In genomic region chr21:31343680-31344480, GRCh38 we compare ENCODE assay signal across 8 cellular contexts. TPM values are rescaled to one million over a fixed set of nuclear protein-coding genes. Genes with fewer than 3 reads are reported as not detected.
DNase-seq lines count a peak whose midpoint lies in the region; ATAC-seq, FAIRE-seq and TF ChIP-seq lines count a peak whose summit lies in the region.

TIAM1 (minus strand) TSS chr21:31344261; CDS start chr21:31266972, 77,289 bp downstream.

- peak within 1 kb of the TSS; percentile 98 for H3K4me3 Mint-ChIP-seq in T-helper 1 cell treated with Interleukin-12 subunit alpha and Interleukin-12 subunit beta and Interleukin-4 antibody, amounts not matched to agents 30 μg/mL and 1 μg/mL, for 36 hours

- ATAC-seq in left colon, result peak; percentile 63
- ATAC-seq in GM21723 (IDR thresholded peaks at IDR 0.05; ENCODE audit: unreplicated experiment), result no peak

- TF ChIP-seq CTCF in choroid plexus epithelial cell (conservative IDR thresholded peaks at IDR 0.05; ENCODE audit: low read depth, low read length), result no peak

- no peak for FAIRE-seq in GM12892 (lab: Jason Lieb, UNC)

- H3K27ac Mint-ChIP-seq in T-helper 1 cell treated with Interleukin-12 subunit alpha and Interleukin-12 subunit beta and Interleukin-4 antibody, amounts not matched to agents 30 μg/mL and 1 μg/mL, for 36 hours, result peak within 1 kb of the TSS; percentile 76

- peaks cover 40% of the 10 kb centered on the region for H3K36me3 Mint-ChIP-seq in T-helper 1 cell treated with Interleukin-12 subunit alpha and Interleukin-12 subunit beta and Interleukin-4 antibody, amounts not matched to agents 30 μg/mL and 1 μg/mL, for 36 hours (ENCODE audit: low read depth)

- peaks cover 53% of the 10 kb centered on the region for H3K4me1 Mint-ChIP-seq in T-helper 1 cell treated with Interleukin-12 subunit alpha and Interleukin-12 subunit beta and Interleukin-4 antibody, amounts not matched to agents 30 μg/mL and 1 μg/mL, for 36 hours (ENCODE audit: low read depth)

- H3K9me3 Mint-ChIP-seq in T-helper 1 cell treated with Interleukin-12 subunit alpha and Interleukin-12 subunit beta and Interleukin-4 antibody, amounts not matched to agents 30 μg/mL and 1 μg/mL, for 36 hours, result peaks cover under 1% of the 10 kb centered on the region

- TF ChIP-seq POLR2A in GM12892 (IDR thresholded peaks at IDR 0.05; ENCODE audit: low read depth, low read length), result no peak

- DNase-seq in T-helper 1 cell (no peak), choroid plexus epithelial cell (ENCODE audit: low read depth) (peak; percentile 81), left colon (peak; percentile 28 to 39), GM12892 (ENCODE audit: insufficient read length) (no peak)
- DNase-seq in stimulated activated CD4-positive, alpha-beta T cell treated with anti-CD3 and anti-CD28 coated beads, Interleukin-4, amount 100 ng/mL, for 24 hours, result peak; percentile 53

- H3K27me3 Mint-ChIP-seq in T-helper 1 cell treated with Interleukin-12 subunit alpha and Interleukin-12 subunit beta and Interleukin-4 antibody, amounts not matched to agents 30 μg/mL and 1 μg/mL, for 36 hours (ENCODE audit: low read depth), result peaks cover 23% of the 10 kb centered on the region

- intact Hi-C loops in T-helper 1 cell treated with Interleukin-12 subunit alpha and Interleukin-12 subunit beta and Interleukin-4 antibody, amounts not matched to agents 30 ng/mL and 1 ng/mL, for 36 hours (cut with micrococcal nuclease), result loop anchor here (1.0 to 2.0 kb wide), 4 partner anchors 8 to 237 kb away; no protein-coding TSS in a partner anchor
- intact Hi-C loops in left colon (cut with DNase I, micrococcal nuclease), result loop anchor here in 1 of 2 donors (10.0 kb wide), 1 partner anchor 231 kb away; no protein-coding TSS in a partner anchor

- H3K4me3 ChIP-seq in choroid plexus epithelial cell (ENCODE audit: low read depth, low read length), result peak within 1 kb of the TSS; percentile 66

RNA-seq across cellular contexts. Expression of gene TIAM1, which starts in this region (rescaled TPM):
- total RNA-seq in T-helper 1 cell treated with Interleukin-12 subunit alpha and Interleukin-12 subunit beta and Interleukin-4 antibody, amounts not matched to agents 30 ng/mL and 1 ng/mL, for 36 hours, result 155 and 157 TPM in 2 replicates
- 1 to 10 TPM; 6.4 to 6.9 TPM for total RNA-seq in left colon
- polyA plus RNA-seq in GM12892 (2012; ENCODE audit: missing spikeins), result 2.6 TPM

Comparison
In these comparisons a context has a peak if more than half of its experiments do, and no peak if none do; other contexts are left out.
1. RNA of gene TIAM1 (total RNA-seq): 155 to 157 TPM in T-helper 1 cell treated with Interleukin-12 subunit alpha and Interleukin-12 subunit beta and Interleukin-4 antibody, amounts not matched to agents 30 ng/mL and 1 ng/mL, for 36 hours; 6.4 to 6.9 TPM in left colon; every median in the first group is over 10 times any median in the second.
2. DNase-seq: peak in choroid plexus epithelial cell (single experiment), left colon (2 of 2) and stimulated activated CD4-positive, alpha-beta T cell treated with anti-CD3 and anti-CD28 coated beads, Interleukin-4, amount 100 ng/mL, for 24 hours (single experiment); none in T-helper 1 cell (0 of 5) and GM12892 (single experiment).